20 cellular contexts compared by ENCODE assay signal in the genomic region with DNA sequence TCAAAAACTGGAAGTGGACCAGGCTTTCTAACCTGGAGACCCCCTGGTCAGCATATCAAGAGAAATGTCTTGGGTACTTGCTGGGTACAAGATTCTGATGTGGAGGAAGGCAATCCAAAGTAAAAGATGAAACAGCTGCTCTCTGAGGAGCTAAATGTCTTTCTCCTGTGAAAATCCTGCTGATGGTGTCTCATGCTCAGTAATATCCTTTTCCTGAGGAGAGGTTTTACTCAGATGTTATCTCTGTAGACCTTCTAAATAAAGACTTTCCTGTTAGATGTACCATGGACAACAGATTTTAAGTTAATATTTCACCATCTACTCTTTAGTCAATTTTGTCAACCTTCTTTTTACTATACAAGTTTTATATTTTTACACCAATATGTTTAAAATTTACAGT.
A peak's percentile ranks its signal among the peaks of the same experiment; 100 is the strongest.
DNase-seq lines count a peak whose midpoint lies in the region; ATAC-seq, FAIRE-seq and TF ChIP-seq lines count a peak whose summit lies in the region.
"Had no signal": no experiment of that assay in that cellular context is flagged by ENCODE, and none has a peak within 500 bp of the region (broad histone marks: within the 10 kb centered on the region; RNA-seq: fewer than 3 reads in every experiment).

No MANE protein-coding gene starts in this region.

- no peak overlapping the region for H3K4me3 ChIP-seq in DOHH2 (ENCODE audit: low read length)
- H3K4me3 ChIP-seq: breast epithelium, lower lobe of right lung, ovary, right lobe of liver, transverse colon had no signal

- no peak for FAIRE-seq in GM12891 (lab: Jason Lieb, UNC)
- FAIRE-seq: D721Med, frontal cortex had no signal

- TF ChIP-seq CTCF in CD4-positive, alpha-beta T cell (IDR thresholded peaks at IDR 0.05): no peak
- TF ChIP-seq CTCF in DOHH2 (IDR thresholded peaks at IDR 0.05; ENCODE audit: low read depth, low read length, poor library complexity, severe bottlenecking) (no peak), foreskin keratinocyte (conservative IDR thresholded peaks at IDR 0.05) (no peak)

- TF ChIP-seq POLR2A in GM12891 (IDR thresholded peaks at IDR 0.05; ENCODE audit: low read depth, low read length): no peak

- H3K36me3 Mint-ChIP-seq in CD4-positive, alpha-beta T cell (ENCODE audit: low read depth): peaks cover 23% of the 10 kb centered on the region
- H3K36me3 Mint-ChIP-seq in activated CD8-positive, alpha-beta T cell treated with anti-CD3 and anti-CD28 coated beads, Interleukin-2, amount 10 ng/mL, durations not matched to agents 7 days and 5 days (ENCODE audit: low read depth): peaks cover 9% of the 10 kb centered on the region
- peaks cover 6% of the 10 kb centered on the region for H3K36me3 Mint-ChIP-seq in memory B cell

- peaks cover 79% of the 10 kb centered on the region for H3K4me1 Mint-ChIP-seq in CD4-positive, alpha-beta T cell (ENCODE audit: low read depth)
- H3K4me1 Mint-ChIP-seq in activated CD8-positive, alpha-beta T cell treated with anti-CD3 and anti-CD28 coated beads, Interleukin-2, amount 10 ng/mL, durations not matched to agents 7 days and 5 days (ENCODE audit: low read depth): peaks cover 59% of the 10 kb centered on the region
- H3K4me1 Mint-ChIP-seq in memory B cell: peaks cover 43% of the 10 kb centered on the region

- H3K9me2 ChIP-seq in DOHH2 (replicated peaks; ENCODE audit: control insufficient read depth, low read length): no peaks in the 10 kb centered on the region

- no peaks in the 10 kb centered on the region for H3K36me3 ChIP-seq in DOHH2 (ENCODE audit: control insufficient read depth, low read length)
- H3K36me3 ChIP-seq: breast epithelium, lower lobe of right lung, ovary, right lobe of liver, transverse colon had no signal

- POLR2A ChIA-PET in CD4-positive, alpha-beta T cell (lab: Charles Lee): interaction anchor here (1.0 kb wide), 1 partner anchor 233 kb away, joined by 3 read pairs; no protein-coding TSS in a partner anchor
- POLR2A ChIA-PET in activated CD8-positive, alpha-beta T cell treated with anti-CD3 and anti-CD28 coated beads, Interleukin-2, amount 10 ng/mL, durations not matched to agents 7 days and 5 days (lab: Charles Lee): interaction anchor here (1.3 to 1.8 kb wide), 2 partner anchors 13 to 120 kb away, joined by 4 read pairs; a partner anchor contains a TSS

- peaks cover 20% of the 10 kb centered on the region for H3F3A ChIP-seq in DOHH2 (ENCODE audit: control insufficient read depth, insufficient read depth)

- DNase-seq in CD4-positive, alpha-beta T cell: no peak
- no peak for DNase-seq in activated CD8-positive, alpha-beta T cell treated with anti-CD3 and anti-CD28 coated beads, Interleukin-2, amount 10 ng/mL, durations not matched to agents 7 days and 5 days
- no peak for DNase-seq in memory B cell (ENCODE audit: low spot score in 2 of 2)
- no peak for DNase-seq in H4 (ENCODE audit: low spot score)
- no peak for DNase-seq in GM12891 (ENCODE audit: insufficient read length, low spot score)
- DNase-seq in foreskin keratinocyte: no peak
- DNase-seq: H9, islet precursor cell, lower lobe of right lung, NCI-H1417 treated with DMSO at 0.1 percent for 48 hours, NCI-H69, ovary, right lobe of liver, SHP77, transverse colon had no signal

- peak overlapping the region; percentile 23; the same call in 1 of the 2 replicates for H3K4me2 ChIP-seq in DOHH2 (ENCODE audit: low read length)

- intact Hi-C loops in CD4-positive, alpha-beta T cell (cut with DNase I, micrococcal nuclease): loop anchor here in 1 of 2 experiments (5.0 kb wide), 5 partner anchors 60 to 290 kb away; a partner anchor contains a TSS

- no peaks in the 10 kb centered on the region for H3K9me3 Mint-ChIP-seq in CD4-positive, alpha-beta T cell
- H3K9me3 Mint-ChIP-seq in activated CD8-positive, alpha-beta T cell treated with anti-CD3 and anti-CD28 coated beads, Interleukin-2, amount 10 ng/mL, durations not matched to agents 7 days and 5 days (ENCODE audit: insufficient read depth): no peaks in the 10 kb centered on the region
- H3K9me3 Mint-ChIP-seq in memory B cell: no peaks in the 10 kb centered on the region
- H3K9me3 Mint-ChIP-seq: dendritic cell treated with granulocyte-macrophage colony-stimulating factor and Interleukin-4, amounts not matched to agents 40 ng/mL and 50 ng/mL, for 4 days; H9 had no signal

- no peaks in the 10 kb centered on the region for H3K9me3 ChIP-seq in CD4-positive, alpha-beta T cell (ENCODE audit: control insufficient read depth, low read length)
- H3K9me3 ChIP-seq in DOHH2 (ENCODE audit: control insufficient read depth, insufficient read depth, low read length): no peaks in the 10 kb centered on the region
- H3K9me3 ChIP-seq: breast epithelium, lower lobe of right lung, ovary, right lobe of liver, transverse colon had no signal

- H3K4me3 Mint-ChIP-seq in CD4-positive, alpha-beta T cell: no peak overlapping the region
- H3K4me3 Mint-ChIP-seq in activated CD8-positive, alpha-beta T cell treated with anti-CD3 and anti-CD28 coated beads, Interleukin-2, amount 10 ng/mL, durations not matched to agents 7 days and 5 days: peak overlapping the region; percentile 39
- H3K4me3 Mint-ChIP-seq in memory B cell: no peak overlapping the region
- H3K4me3 Mint-ChIP-seq: dendritic cell treated with granulocyte-macrophage colony-stimulating factor and Interleukin-4, amounts not matched to agents 40 ng/mL and 50 ng/mL, for 4 days; H9 had no signal

- H4K20me1 ChIP-seq in DOHH2 (ENCODE audit: control insufficient read depth, insufficient read depth, low read depth, low read length): no peaks in the 10 kb centered on the region

- H3K27ac ChIP-seq in CD4-positive, alpha-beta T cell (ENCODE audit: low read depth, low read length): no peak overlapping the region
- H3K27ac ChIP-seq in DOHH2 (ENCODE audit: low read depth, low read length) (no peak overlapping the region), foreskin keratinocyte (no peak overlapping the region)
- H3K27ac ChIP-seq: breast epithelium, lower lobe of right lung, ovary, right lobe of liver, transverse colon had no signal

- H3K4me1 ChIP-seq in DOHH2 (ENCODE audit: control insufficient read depth, low read length): peaks cover 59% of the 10 kb centered on the region
- H3K4me1 ChIP-seq in foreskin keratinocyte: no peaks in the 10 kb centered on the region
- H3K4me1 ChIP-seq: breast epithelium had no signal

- H3K27ac Mint-ChIP-seq in CD4-positive, alpha-beta T cell: peak overlapping the region; percentile 54
- H3K27ac Mint-ChIP-seq in activated CD8-positive, alpha-beta T cell treated with anti-CD3 and anti-CD28 coated beads, Interleukin-2, amount 10 ng/mL, durations not matched to agents 7 days and 5 days: peak overlapping the region; percentile 85
- peak overlapping the region; percentile 46 for H3K27ac Mint-ChIP-seq in memory B cell
- H3K27ac Mint-ChIP-seq: dendritic cell treated with granulocyte-macrophage colony-stimulating factor and Interleukin-4, amounts not matched to agents 40 ng/mL and 50 ng/mL, for 4 days; H9 had no signal

- H3K79me2 ChIP-seq in DOHH2 (ENCODE audit: control insufficient read depth, low read length): peaks cover 86% of the 10 kb centered on the region

- no peak for ATAC-seq in CD4-positive, alpha-beta T cell (ENCODE audit: poor library complexity)
- ATAC-seq in activated CD8-positive, alpha-beta T cell treated with anti-CD3 and anti-CD28 coated beads, Interleukin-2, amount 10 ng/mL, durations not matched to agents 7 days and 5 days: no peak
- ATAC-seq in memory B cell (ENCODE audit: low read depth): no peak
- ATAC-seq in foreskin keratinocyte: no peak
- ATAC-seq: lower lobe of right lung had no signal

- no peaks in the 10 kb centered on the region for H3K27me3 Mint-ChIP-seq in CD4-positive, alpha-beta T cell
- no peaks in the 10 kb centered on the region for H3K27me3 Mint-ChIP-seq in activated CD8-positive, alpha-beta T cell treated with anti-CD3 and anti-CD28 coated beads, Interleukin-2, amount 10 ng/mL, durations not matched to agents 7 days and 5 days (ENCODE audit: low read depth)
- no peaks in the 10 kb centered on the region for H3K27me3 Mint-ChIP-seq in memory B cell
- H3K27me3 Mint-ChIP-seq: dendritic cell treated with granulocyte-macrophage colony-stimulating factor and Interleukin-4, amounts not matched to agents 40 ng/mL and 50 ng/mL, for 4 days had no signal

- H3K27me3 ChIP-seq in CD4-positive, alpha-beta T cell (ENCODE audit: control insufficient read depth, insufficient read depth, low read length): no peaks in the 10 kb centered on the region
- H3K27me3 ChIP-seq in DOHH2 (ENCODE audit: control insufficient read depth, low read length) (no peaks in the 10 kb centered on the region), foreskin keratinocyte (no peaks in the 10 kb centered on the region)
- H3K27me3 ChIP-seq: breast epithelium, ovary, right lobe of liver, transverse colon had no signal

- CTCF ChIA-PET in CD4-positive, alpha-beta T cell (lab: Charles Lee): interaction anchor here (0.7 to 2.1 kb wide), 3 partner anchors 50 to 313 kb away, joined by 3 to 5 read pairs (median 3); a partner anchor contains a TSS
- CTCF ChIA-PET in activated CD8-positive, alpha-beta T cell treated with anti-CD3 and anti-CD28 coated beads, Interleukin-2, amount 10 ng/mL, durations not matched to agents 7 days and 5 days (lab: Charles Lee): interaction anchor here (0.6 to 2.1 kb wide), 6 partner anchors 9 to 290 kb away, joined by 3 to 12 read pairs (median 4); no protein-coding TSS in a partner anchor

TF ChIP-seq in GM12891, 5 proteins besides CTCF, POLR2A, EP300 and RAD21:
- TF ChIP-seq TAF1 (IDR thresholded peaks at IDR 0.05; ENCODE audit: low read depth, low read length): no peak
